ENCODE assay signal across 13 cellular contexts in the genomic region with DNA sequence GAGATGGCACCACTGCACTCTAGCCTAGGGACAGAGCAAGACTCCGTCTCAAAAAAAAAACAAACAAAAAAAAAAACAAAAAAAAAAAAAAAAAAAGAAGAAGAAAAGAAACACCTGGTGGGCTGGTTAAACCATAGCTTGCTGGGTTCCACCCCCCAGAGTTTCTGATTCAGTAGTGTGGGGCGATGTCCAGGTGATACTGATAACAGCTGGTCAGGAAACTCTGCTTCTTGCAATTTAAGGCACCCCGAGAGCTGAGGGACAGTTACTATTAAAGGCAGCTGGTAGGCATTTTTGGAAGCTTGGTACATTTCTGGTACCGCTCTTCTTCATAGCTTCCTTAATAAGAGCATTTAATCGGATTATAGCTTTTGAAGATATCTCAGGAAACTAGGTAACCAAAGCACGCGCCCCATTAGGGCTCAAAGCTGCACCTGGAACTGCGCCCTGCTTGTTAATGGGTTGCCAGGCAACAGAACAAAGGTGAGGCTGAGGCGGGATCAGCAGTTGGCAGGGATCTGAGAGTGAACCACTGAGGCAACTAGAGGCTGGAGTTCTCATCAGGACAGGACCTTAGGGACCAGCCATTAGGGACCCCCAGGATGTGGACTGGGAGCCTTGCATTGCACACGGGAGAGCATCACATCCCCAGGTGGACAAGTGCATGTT. TPM values are rescaled to one million over a fixed set of nuclear protein-coding genes. Genes with fewer than 3 reads are reported as not detected.
DNase-seq lines count a peak whose midpoint lies in the region; ATAC-seq and TF ChIP-seq lines count a peak whose summit lies in the region.
"Had no signal": no experiment of that assay in that cellular context is flagged by ENCODE, and none has a peak within 500 bp of the region (broad histone marks: within the 10 kb centered on the region; RNA-seq: fewer than 3 reads in every experiment).

No MANE protein-coding gene starts in this region.

- peak overlapping the region; percentile 6 for H2BK15ac ChIP-seq in mesenchymal stem cell (ENCODE audit: low read depth, poor library complexity, severe bottlenecking)

- TF ChIP-seq CTCF in Peyer's patch (IDR thresholded peaks at IDR 0.05) (no peak), OCI-LY7 (conservative IDR thresholded peaks at IDR 0.05; ENCODE audit: low read length) (no peak)

- peak; percentile 62 for DNase-seq in DMS79 treated with DMSO at 0.1 percent for 48 hours (lab: John Stamatoyannopoulos, UW)
- DNase-seq in NCI-H2029 treated with DMSO at 0.1 percent for 48 hours (lab: John Stamatoyannopoulos, UW): peak; percentile 58
- peak in 2 of 3 donors; percentile 73 to 75 for DNase-seq in Peyer's patch
- no peak for DNase-seq in mesenchymal stem cell
- DNase-seq in OCI-LY7 (ENCODE audit: low spot score): no peak
- DNase-seq in islet precursor cell: no peak
- DNase-seq: central memory CD4-positive, alpha-beta T cell; hippocampal formation; NCI-H82 had no signal

- H3K9ac ChIP-seq in mesenchymal stem cell (ENCODE audit: low read length): no peak overlapping the region

- H3K9me3 ChIP-seq in Peyer's patch: no peaks in the 10 kb centered on the region
- peaks cover 9% of the 10 kb centered on the region for H3K9me3 ChIP-seq in mesenchymal stem cell (ENCODE audit: control insufficient read depth, low read length)
- no peaks in the 10 kb centered on the region for H3K9me3 ChIP-seq in OCI-LY7 (ENCODE audit: low read length)

- H3K9me2 ChIP-seq in OCI-LY7 (ENCODE audit: insufficient read depth, low read length): no peaks in the 10 kb centered on the region

- 76% methylated on average over 9 of the region's 10 CpGs for WGBS in mesenchymal stem cell

- no peaks in the 10 kb centered on the region for H4K20me1 ChIP-seq in OCI-LY7 (ENCODE audit: insufficient read depth, low read length)

- TF ChIP-seq POLR2A in Peyer's patch (IDR thresholded peaks at IDR 0.05): no peak

- H2AK5ac ChIP-seq in mesenchymal stem cell (ENCODE audit: low read length, severe bottlenecking): no peak overlapping the region

- no peaks in the 10 kb centered on the region for H3K79me1 ChIP-seq in mesenchymal stem cell (replicated peaks; ENCODE audit: low read length, poor library complexity, severe bottlenecking)

- no peak overlapping the region for H3K23ac ChIP-seq in mesenchymal stem cell (ENCODE audit: low read length in 2 of 2)

- H4K91ac ChIP-seq in mesenchymal stem cell (ENCODE audit: low read length): no peak overlapping the region

- H2AFZ ChIP-seq in mesenchymal stem cell (ENCODE audit: low read depth, low read length): no peak overlapping the region
- H2AFZ ChIP-seq in OCI-LY7 (ENCODE audit: low read length): no peak overlapping the region

- H3K4ac ChIP-seq in mesenchymal stem cell (ENCODE audit: low read depth in 1 of 2, low read length in 2 of 2): no peak overlapping the region

- H2BK120ac ChIP-seq in mesenchymal stem cell (ENCODE audit: low read depth, low read length): no peak overlapping the region

- H3K14ac ChIP-seq in mesenchymal stem cell (ENCODE audit: low read length in 2 of 2): no peak overlapping the region

- intact Hi-C loops in OCI-LY7 (cut with micrococcal nuclease; ENCODE audit: unreplicated experiment): no loop called here

- H3K4me2 ChIP-seq in mesenchymal stem cell (ENCODE audit: low read length, poor library complexity, severe bottlenecking) (no peak overlapping the region), OCI-LY7 (ENCODE audit: low read length) (no peak overlapping the region)

- no peak overlapping the region for H2BK5ac ChIP-seq in mesenchymal stem cell (ENCODE audit: low read depth, low read length, poor library complexity, severe bottlenecking)

- H2BK12ac ChIP-seq in mesenchymal stem cell (ENCODE audit: low read length in 2 of 2): no peak overlapping the region

- CTCF ChIA-PET in OCI-LY7 (lab: Charles Lee; ENCODE audit: unreplicated experiment): no interaction called here

- POLR2A ChIA-PET in OCI-LY7 (lab: Charles Lee): interaction anchor here (0.5 to 0.6 kb wide), 2 partner anchors 81 to 314 kb away, joined by 3 to 4 read pairs; no protein-coding TSS in a partner anchor

- H3K27me3 ChIP-seq in Peyer's patch: no peaks in the 10 kb centered on the region
- no peaks in the 10 kb centered on the region for H3K27me3 ChIP-seq in mesenchymal stem cell (ENCODE audit: control insufficient read depth in 1 of 2, insufficient read depth in 1 of 2, low read length in 2 of 2)

- BruUV-seq in OCI-LY7 (replicated peaks; lab: Mats Ljungman, UMichigan): no TSS peak

- H3K27ac ChIP-seq in Peyer's patch (no peak overlapping the region), mesenchymal stem cell (ENCODE audit: low read length, poor library complexity, severe bottlenecking) (no peak overlapping the region), OCI-LY7 (ENCODE audit: low read depth, low read length, poor library complexity, severe bottlenecking) (no peak overlapping the region)

- H3K4me1 ChIP-seq in Peyer's patch (no peaks in the 10 kb centered on the region), mesenchymal stem cell (ENCODE audit: control insufficient read depth, insufficient read depth, low read depth, low read length) (no peaks in the 10 kb centered on the region), OCI-LY7 (ENCODE audit: insufficient read depth, low read length, poor library complexity, severe bottlenecking) (no peaks in the 10 kb centered on the region)

- H3K36me3 ChIP-seq in Peyer's patch (no peaks in the 10 kb centered on the region), mesenchymal stem cell (ENCODE audit: control insufficient read depth in 1 of 2, insufficient read depth in 2 of 2, low read depth in 1 of 2, low read length in 2 of 2) (no peaks in the 10 kb centered on the region), OCI-LY7 (ENCODE audit: insufficient read depth, low read length) (no peaks in the 10 kb centered on the region)

- no peak for ATAC-seq in HG03045 (IDR thresholded peaks at IDR 0.05; ENCODE audit: unreplicated experiment)
- no peak for ATAC-seq in HG02852 (IDR thresholded peaks at IDR 0.05; ENCODE audit: unreplicated experiment)
- ATAC-seq: activated naive CD4-positive, alpha-beta T cell treated with anti-CD3 and anti-CD28 coated beads, Interleukin-2, amount 50 U/mL, for 72 hours had no signal

- no peak overlapping the region for H4K8ac ChIP-seq in mesenchymal stem cell (ENCODE audit: low read length)

- no peak overlapping the region for H3K18ac ChIP-seq in mesenchymal stem cell (ENCODE audit: low read depth in 1 of 2, low read length in 2 of 2)

- H3K4me3 ChIP-seq in Peyer's patch (no peak overlapping the region), mesenchymal stem cell (ENCODE audit: insufficient read depth in 1 of 2, low read depth in 1 of 2, low read length in 2 of 2) (no peak overlapping the region), OCI-LY7 (ENCODE audit: low read depth, low read length, poor library complexity, severe bottlenecking) (no peak overlapping the region)

- H3K79me2 ChIP-seq in OCI-LY7 (ENCODE audit: insufficient read depth, low read depth, low read length): no peaks in the 10 kb centered on the region

RNA-seq across cellular contexts. Expression of a gene that starts 6.5 kb away (rescaled TPM):
- total RNA-seq in Peyer's patch (10 to 100 TPM in 3 of 4 donors, 1 to 10 TPM in 1; 3.7 to 80.9 (median 13.1) TPM), OCI-LY7 (2022) (0.11 and 0.36 TPM in 2 replicates)
- 6.1 TPM for polyA plus RNA-seq in mesenchymal stem cell (2013, experiment 1 of 2)
- 6.0 TPM for polyA plus RNA-seq in mesenchymal stem cell (2013, experiment 2 of 2)
- total RNA-seq in OCI-LY7 (2014; rRNA removed; shearing (Covaris generic)): 0.03 and 0.19 TPM in 2 replicates
- polyA plus RNA-seq: IgD-negative memory B cell had no signal

Comparison
In these comparisons a context has a peak if more than half of its experiments do, and no peak if none do; other contexts are left out.
1. DNase-seq: peak in DMS79 treated with DMSO at 0.1 percent for 48 hours (single experiment), NCI-H2029 treated with DMSO at 0.1 percent for 48 hours (single experiment) and Peyer's patch (2 of 3); none in mesenchymal stem cell (single experiment), OCI-LY7 (single experiment) and islet precursor cell (single experiment).